18 cellular contexts compared by ENCODE assay signal in genomic region chr7:30841801-30842541, GRCh38.
"Had no signal": no experiment of that assay in that cellular context is flagged by ENCODE, and none has a peak within 500 bp of the region (broad histone marks: within the 10 kb centered on the region; RNA-seq: fewer than 3 reads in every experiment).

No MANE protein-coding gene starts in this region.

- DNase-seq: activated CD4-positive, alpha-beta T cell treated with anti-CD3 and anti-CD28 coated beads for 1 hour; activated CD4-positive, alpha-beta T cell treated with anti-CD3 and anti-CD28 coated beads, Interleukin-2, amount 50 U/mL, for 1 hour; activated gamma-delta T cell; activated naive CD4-positive, alpha-beta T cell treated with anti-CD3 and anti-CD28 coated beads, Interleukin-2, amount 50 U/mL, for 16 hours; activated naive CD8-positive, alpha-beta T cell treated with anti-CD3 and anti-CD28 coated beads, Interleukin-2, amount 50 U/mL, for 24 hours; activated T-cell treated with anti-CD3 and anti-CD28 coated beads, Interleukin-2, amount 50 U/mL, for 72 hours; body of pancreas; effector CD4-positive, alpha-beta T cell; foreskin melanocyte; left cardiac atrium; SIG-M5; SK-N-SH; stimulated activated CD4-positive, alpha-beta T cell treated with anti-CD3 and anti-CD28 coated beads, Interleukin-12 subunit alpha, Interleukin-12 subunit beta, amount 100 ng/mL, for 4 hours; T-cell; transverse colon had no signal

- FAIRE-seq: islet of Langerhans, TTC549 had no signal

- ATAC-seq: activated naive CD8-positive, alpha-beta T cell treated with anti-CD3 and anti-CD28 coated beads, Interleukin-2, amount 50 U/mL, for 24 hours; activated T-cell treated with anti-CD3 and anti-CD28 coated beads, Interleukin-2, amount 50 U/mL, for 72 hours; body of pancreas; naive thymus-derived CD8-positive, alpha-beta T cell; T-cell had no signal
